ENCODE assay signal across 23 cellular contexts in the genomic region with DNA sequence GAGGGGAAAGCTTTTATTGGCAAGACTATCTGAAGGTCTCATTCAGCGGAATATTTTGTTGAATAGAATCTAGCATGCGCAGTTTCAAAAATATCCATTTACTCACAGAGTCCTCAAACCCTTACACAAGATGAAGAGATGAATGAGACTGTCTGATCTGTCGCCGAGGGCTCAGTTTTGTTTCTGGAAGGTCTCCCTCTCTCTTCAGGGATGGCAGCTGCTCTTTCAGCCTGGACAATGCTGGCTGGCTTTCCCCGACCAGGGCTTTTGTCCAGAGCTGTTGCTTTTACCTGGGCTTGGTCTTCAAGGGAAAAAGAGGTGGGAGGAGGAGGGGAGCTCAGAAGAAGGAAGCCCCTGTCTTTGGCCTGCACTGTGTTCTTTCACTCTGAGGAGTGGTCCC.
DNase-seq lines count a peak whose midpoint lies in the region; ATAC-seq, FAIRE-seq and TF ChIP-seq lines count a peak whose summit lies in the region.
"Had no signal": no experiment of that assay in that cellular context is flagged by ENCODE, and none has a peak within 500 bp of the region (broad histone marks: within the 10 kb centered on the region; RNA-seq: fewer than 3 reads in every experiment).

No MANE protein-coding gene starts in this region.

- peak overlapping the region; percentile 3; the same call in 1 of the 2 replicates for H3K27ac Mint-ChIP-seq in GM23338
- H3K27ac Mint-ChIP-seq: activated CD4-positive, alpha-beta memory T cell treated with anti-CD3 and anti-CD28 coated beads, Interleukin-2, amount 10 ng/mL, durations not matched to agents 7 days and 5 days had no signal

- TF ChIP-seq EP300 in gastroesophageal sphincter (IDR thresholded peaks at IDR 0.05) = no peak

- DNase-seq in GM23338 (ENCODE audit: low spot score) (no peak), Panc1 (ENCODE audit: low read depth, low spot score) (no peak), psoas muscle (no peak), HT-29 (ENCODE audit: low spot score) (no peak), GM12892 (ENCODE audit: insufficient read length) (no peak)
- DNase-seq: activated CD4-positive, alpha-beta memory T cell treated with anti-CD3 and anti-CD28 coated beads, Interleukin-2, amount 10 ng/mL, durations not matched to agents 7 days and 5 days; activated CD8-positive, alpha-beta memory T cell treated with anti-CD3 and anti-CD28 coated beads, Interleukin-2, amount 50 U/mL, for 4 hours; activated naive CD4-positive, alpha-beta T cell treated with Interleukin-2 at 50 U/mL for 16 hours; NCI-H1105; NCI-H1930; NCI-H524 treated with DMSO at 0.1 percent for 48 hours; NK-92 treated with Interleukin-12 subunit alpha and Interleukin-12 subunit beta, amount 100 ng/mL, for 24 hours; PC-9; SHP77; stimulated activated CD4-positive, alpha-beta T cell treated with anti-CD3 and anti-CD28 coated beads, Interleukin-4, amount 100 ng/mL, for 24 hours; T-helper 2 cell had no signal

- H3K36me3 ChIP-seq in GM23338 (ENCODE audit: insufficient read depth) (no peaks in the 10 kb centered on the region), Panc1 (ENCODE audit: control insufficient read depth, insufficient read depth, low read length) (no peaks in the 10 kb centered on the region), gastroesophageal sphincter (peaks cover 0 to 5% of the 10 kb centered on the region in 2 donors), psoas muscle (ENCODE audit: insufficient read depth in 1 of 2, low read depth in 1 of 2) (no peaks in the 10 kb centered on the region)
- H3K36me3 ChIP-seq: tibial nerve had no signal

- no peak overlapping the region for H3K27ac ChIP-seq in GM23338 (ENCODE audit: low read depth)
- H3K27ac ChIP-seq in Panc1 (ENCODE audit: low read length) = peak overlapping the region; percentile 1; the same call in 1 of the 2 replicates
- H3K27ac ChIP-seq in gastroesophageal sphincter = peak overlapping the region in 3 of 4 donors; percentile 52 to 68 (median 53)
- H3K27ac ChIP-seq in psoas muscle = peak overlapping the region; percentile 65
- H3K27ac ChIP-seq: C4-2B, PC-9, tibial nerve had no signal

- H3K9me3 ChIP-seq in Panc1 (ENCODE audit: control insufficient read depth, insufficient read depth, low read depth, low read length) = no peaks in the 10 kb centered on the region
- H3K9me3 ChIP-seq in gastroesophageal sphincter = no peaks in the 10 kb centered on the region
- no peaks in the 10 kb centered on the region for H3K9me3 ChIP-seq in psoas muscle
- H3K9me3 ChIP-seq: tibial nerve had no signal

- intact Hi-C loops in Panc1 (cut with micrococcal nuclease; ENCODE audit: unreplicated experiment) (no loop called here), psoas muscle (cut with DNase I) (no loop called here)

- POLR2A ChIA-PET in Panc1 (lab: Charles Lee) = no interaction called here

- H3K27me3 ChIP-seq in GM23338 (ENCODE audit: insufficient read depth) (no peaks in the 10 kb centered on the region), Panc1 (ENCODE audit: control insufficient read depth, insufficient read depth, low read length) (no peaks in the 10 kb centered on the region), gastroesophageal sphincter (no peaks in the 10 kb centered on the region), psoas muscle (ENCODE audit: insufficient read depth in 3 of 3, low read length in 2 of 3) (no peaks in the 10 kb centered on the region)
- H3K27me3 ChIP-seq: tibial nerve had no signal

- TF ChIP-seq POLR2A in gastroesophageal sphincter (IDR thresholded peaks at IDR 0.05) (no peak), GM12892 (IDR thresholded peaks at IDR 0.05; ENCODE audit: low read depth, low read length) (no peak)

- no peak overlapping the region for H2AFZ ChIP-seq in GM23338
- H2AFZ ChIP-seq: PC-9 had no signal

- in situ Hi-C loops in Panc1 (cut with HindIII; ENCODE audit: low pct_unique_long_range_greater_than_20kb, low sequenced_read_pairs) = no loop called here

- CTCF ChIA-PET in Panc1 (lab: Charles Lee) = no interaction called here

- H4K20me1 ChIP-seq in GM23338 (replicated peaks; ENCODE audit: insufficient read depth) = peaks cover 33% of the 10 kb centered on the region

- H3K9me2 ChIP-seq in GM23338 (ENCODE audit: insufficient read depth) = no peaks in the 10 kb centered on the region

- no peak overlapping the region for H3K4me2 ChIP-seq in GM23338
- H3K4me2 ChIP-seq: PC-9 had no signal

- H3K4me3 ChIP-seq in GM23338 = no peak overlapping the region
- no peak overlapping the region for H3K4me3 ChIP-seq in Panc1 (ENCODE audit: low read depth in 2 of 2, low read length in 2 of 2)
- no peak overlapping the region for H3K4me3 ChIP-seq in gastroesophageal sphincter
- H3K4me3 ChIP-seq in psoas muscle = no peak overlapping the region
- H3K4me3 ChIP-seq: PC-9, tibial nerve had no signal

- H3K27me3 Mint-ChIP-seq in GM23338 (ENCODE audit: insufficient read depth, low read depth, poor library complexity) = peaks cover 6% of the 10 kb centered on the region
- H3K27me3 Mint-ChIP-seq: activated CD4-positive, alpha-beta memory T cell treated with anti-CD3 and anti-CD28 coated beads, Interleukin-2, amount 10 ng/mL, durations not matched to agents 7 days and 5 days had no signal

- no TSS peak for BruUV-seq in Panc1 (replicated peaks; lab: Mats Ljungman, UMichigan)

- WGBS in gastroesophageal sphincter (ENCODE audit: low coverage in 1 of 2), 2 donors = 65 to 86% methylated on average over 4 to 5 of the region's 5 CpGs
- WGBS in psoas muscle, 3 donors = 32 to 55% (median 36%) methylated on average over 5 of the region's 5 CpGs

- peaks cover 5% of the 10 kb centered on the region; the same call in 2 of the 3 replicates for H3K36me3 Mint-ChIP-seq in GM23338 (ENCODE audit: low read depth)

- no peaks in the 10 kb centered on the region for H3F3A ChIP-seq in GM23338 (replicated peaks; ENCODE audit: low read depth)

- H3K79me2 ChIP-seq in GM23338 (replicated peaks; ENCODE audit: insufficient read depth) = peaks cover 100% of the 10 kb centered on the region

- TF ChIP-seq CTCF in GM23338 (conservative IDR thresholded peaks at IDR 0.05; ENCODE audit: low read depth in 2 of 2) (no peak), Panc1 (IDR thresholded peaks at IDR 0.05) (no peak), gastroesophageal sphincter (IDR thresholded peaks at IDR 0.05) (no peak), psoas muscle (IDR thresholded peaks at IDR 0.05) (no peak)

- no peak for ATAC-seq in GM23338
- no peak for ATAC-seq in Panc1
- no peak for ATAC-seq in gastroesophageal sphincter
- ATAC-seq in psoas muscle = peak; percentile 51 to 65 (median 62)
- no peak for ATAC-seq in HG02970 (IDR thresholded peaks at IDR 0.05; ENCODE audit: low FRiP score, unreplicated experiment)

- no peaks in the 10 kb centered on the region for H3K9me3 Mint-ChIP-seq in GM23338
- H3K9me3 Mint-ChIP-seq: activated CD4-positive, alpha-beta memory T cell treated with anti-CD3 and anti-CD28 coated beads, Interleukin-2, amount 10 ng/mL, durations not matched to agents 7 days and 5 days; central memory CD8-positive, alpha-beta T cell had no signal

- no peak for FAIRE-seq in GM12892 (lab: Jason Lieb, UNC)
- FAIRE-seq: frontal cortex, G401.6 had no signal

- H3K4me1 ChIP-seq in GM23338 (ENCODE audit: insufficient read depth) = peaks cover 45% of the 10 kb centered on the region
- H3K4me1 ChIP-seq in Panc1 (ENCODE audit: control insufficient read depth, insufficient read depth, low read length) = peaks cover 23% of the 10 kb centered on the region
- H3K4me1 ChIP-seq in gastroesophageal sphincter = peaks cover 0 to 73% (median 13%) of the 10 kb centered on the region in 3 donors
- H3K4me1 ChIP-seq in psoas muscle = peaks cover 45% of the 10 kb centered on the region

- H3K4me1 Mint-ChIP-seq in GM23338 = peaks cover 64% of the 10 kb centered on the region
- H3K4me1 Mint-ChIP-seq: activated CD4-positive, alpha-beta memory T cell treated with anti-CD3 and anti-CD28 coated beads, Interleukin-2, amount 10 ng/mL, durations not matched to agents 7 days and 5 days; central memory CD8-positive, alpha-beta T cell had no signal

- H3K4me3 Mint-ChIP-seq in GM23338 = no peak overlapping the region
- H3K4me3 Mint-ChIP-seq: activated CD4-positive, alpha-beta memory T cell treated with anti-CD3 and anti-CD28 coated beads, Interleukin-2, amount 10 ng/mL, durations not matched to agents 7 days and 5 days; central memory CD8-positive, alpha-beta T cell had no signal

TF ChIP-seq in GM23338, 12 proteins besides CTCF, POLR2A, EP300 and RAD21 (continues in another document):
- TF ChIP-seq JUNB (IDR thresholded peaks at IDR 0.05; ENCODE audit: unreplicated experiment) (no peak), EZH2 (IDR thresholded peaks at IDR 0.05; ENCODE audit: low read depth, unreplicated experiment) (no peak), POLR2AphosphoS5 (IDR thresholded peaks at IDR 0.05; ENCODE audit: low read depth) (no peak), CREB1 (CRISPR knock-in tag; IDR thresholded peaks at IDR 0.05; ENCODE audit: low read depth) (no peak), ZNF114 (CRISPR knock-in tag; IDR thresholded peaks at IDR 0.05) (no peak)
- TF ChIP-seq, protein P1, sequence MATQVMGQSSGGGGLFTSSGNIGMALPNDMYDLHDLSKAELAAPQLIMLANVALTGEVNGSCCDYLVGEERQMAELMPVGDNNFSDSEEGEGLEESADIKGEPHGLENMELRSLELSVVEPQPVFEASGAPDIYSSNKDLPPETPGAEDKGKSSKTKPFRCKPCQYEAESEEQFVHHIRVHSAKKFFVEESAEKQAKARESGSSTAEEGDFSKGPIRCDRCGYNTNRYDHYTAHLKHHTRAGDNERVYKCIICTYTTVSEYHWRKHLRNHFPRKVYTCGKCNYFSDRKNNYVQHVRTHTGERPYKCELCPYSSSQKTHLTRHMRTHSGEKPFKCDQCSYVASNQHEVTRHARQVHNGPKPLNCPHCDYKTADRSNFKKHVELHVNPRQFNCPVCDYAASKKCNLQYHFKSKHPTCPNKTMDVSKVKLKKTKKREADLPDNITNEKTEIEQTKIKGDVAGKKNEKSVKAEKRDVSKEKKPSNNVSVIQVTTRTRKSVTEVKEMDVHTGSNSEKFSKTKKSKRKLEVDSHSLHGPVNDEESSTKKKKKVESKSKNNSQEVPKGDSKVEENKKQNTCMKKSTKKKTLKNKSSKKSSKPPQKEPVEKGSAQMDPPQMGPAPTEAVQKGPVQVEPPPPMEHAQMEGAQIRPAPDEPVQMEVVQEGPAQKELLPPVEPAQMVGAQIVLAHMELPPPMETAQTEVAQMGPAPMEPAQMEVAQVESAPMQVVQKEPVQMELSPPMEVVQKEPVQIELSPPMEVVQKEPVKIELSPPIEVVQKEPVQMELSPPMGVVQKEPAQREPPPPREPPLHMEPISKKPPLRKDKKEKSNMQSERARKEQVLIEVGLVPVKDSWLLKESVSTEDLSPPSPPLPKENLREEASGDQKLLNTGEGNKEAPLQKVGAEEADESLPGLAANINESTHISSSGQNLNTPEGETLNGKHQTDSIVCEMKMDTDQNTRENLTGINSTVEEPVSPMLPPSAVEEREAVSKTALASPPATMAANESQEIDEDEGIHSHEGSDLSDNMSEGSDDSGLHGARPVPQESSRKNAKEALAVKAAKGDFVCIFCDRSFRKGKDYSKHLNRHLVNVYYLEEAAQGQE (IDR thresholded peaks at IDR 0.05; ENCODE audit: unreplicated experiment) = no peak

Comparison
In these comparisons a context has a peak if more than half of its experiments do, and no peak if none do; other contexts are left out.
1. ATAC-seq: peak in psoas muscle (4 of 4); none in GM23338 (single experiment), Panc1 (single experiment), gastroesophageal sphincter (single experiment) and HG02970 (single experiment).